In the genomic region with DNA sequence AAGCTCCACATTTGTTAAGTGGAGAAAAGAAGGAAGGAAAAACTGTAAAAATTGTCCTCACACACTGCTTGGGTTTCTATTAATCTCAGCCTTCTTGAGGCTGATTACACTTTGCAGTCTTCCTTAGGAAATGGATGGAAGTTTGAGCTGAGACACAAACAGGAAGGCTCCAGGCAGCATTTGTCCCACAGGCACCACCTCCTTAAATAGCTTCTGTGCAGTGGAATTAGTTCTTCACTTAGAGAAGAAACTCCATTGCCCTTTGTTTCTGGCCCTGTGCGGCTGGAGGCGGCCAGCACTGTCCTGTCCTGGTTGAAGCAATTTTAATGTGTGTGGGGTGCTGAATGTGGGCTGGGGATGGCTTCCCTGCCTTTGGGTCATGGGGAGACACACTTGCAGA, we compare ENCODE assay signal across 1 cellular context.
TF ChIP-seq lines count a peak whose summit lies in the region.

No MANE protein-coding gene starts in this region.

TF ChIP-seq in WTC11, 78 proteins besides CTCF, POLR2A, EP300 and RAD21 (continued from another document):
- TF ChIP-seq ATF6 (CRISPR knock-in tag; IDR thresholded peaks at IDR 0.05) = no peak
- TF ChIP-seq ARID4B (CRISPR knock-in tag; IDR thresholded peaks at IDR 0.05; ENCODE audit: borderline replicate concordance) = no peak
- TF ChIP-seq TEAD4 (CRISPR knock-in tag; IDR thresholded peaks at IDR 0.05) = no peak
- no peak for TF ChIP-seq MAX (CRISPR knock-in tag; IDR thresholded peaks at IDR 0.05)
